Comparison of ENCODE assay signal across 17 cellular contexts in the genomic region with DNA sequence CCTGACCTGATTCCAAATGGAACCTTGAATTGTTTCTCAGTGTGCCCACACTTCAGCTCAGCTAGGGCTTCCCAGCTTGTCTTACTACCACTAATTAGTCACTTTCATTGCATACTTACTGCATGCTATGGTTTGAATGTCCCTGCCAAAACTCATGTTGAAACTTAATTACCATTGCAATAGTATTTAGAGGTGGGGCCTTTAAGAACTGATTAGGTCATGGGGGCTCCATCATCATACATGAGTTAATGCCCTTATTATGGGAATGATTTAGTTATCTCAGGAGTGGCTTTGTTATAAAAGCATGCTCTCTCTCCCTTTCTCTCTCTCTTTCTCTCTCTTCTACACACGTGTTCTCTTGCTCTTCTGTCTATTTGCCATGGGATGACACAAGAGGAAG.
"Had no signal": no experiment of that assay in that cellular context is flagged by ENCODE, and none has a peak within 500 bp of the region (broad histone marks: within the 10 kb centered on the region; RNA-seq: fewer than 3 reads in every experiment).

No MANE protein-coding gene starts in this region.

- H3K9me3 Mint-ChIP-seq: nephron progenitor cell had no signal

- H3K27ac Mint-ChIP-seq: naive thymus-derived CD4-positive, alpha-beta T cell; nephron progenitor cell had no signal

- H3K4me1 ChIP-seq: esophagus muscularis mucosa, gastrocnemius medialis, uterus had no signal

- H3K4me3 ChIP-seq: dorsolateral prefrontal cortex, esophagus muscularis mucosa, gastrocnemius medialis, heart right ventricle, tibial artery, upper lobe of left lung, uterus had no signal

- H3K36me3 ChIP-seq: esophagus muscularis mucosa, gastrocnemius medialis, heart right ventricle, tibial artery, upper lobe of left lung, uterus had no signal

- H3K4me1 Mint-ChIP-seq: naive thymus-derived CD4-positive, alpha-beta T cell had no signal

- H3K4me3 Mint-ChIP-seq: naive thymus-derived CD4-positive, alpha-beta T cell; nephron progenitor cell had no signal

- H3K27ac ChIP-seq: dorsolateral prefrontal cortex, esophagus muscularis mucosa, gastrocnemius medialis, heart right ventricle, tibial artery, upper lobe of left lung, uterus had no signal

- FAIRE-seq: islet of Langerhans, small intestine had no signal

- DNase-seq: cortex of kidney; dorsolateral prefrontal cortex; effector CD8-positive, alpha-beta T cell; gastrocnemius medialis; heart right ventricle; hypothalamus; kidney glomerular epithelial cell; naive thymus-derived CD4-positive, alpha-beta T cell; nephron progenitor cell; small intestine; stimulated activated CD4-positive, alpha-beta T cell treated with anti-CD3 and anti-CD28 coated beads, Interleukin-12 subunit alpha, Interleukin-12 subunit beta, amount 100 ng/mL, for 4 hours; stimulated activated naive CD4-positive, alpha-beta T cell treated with Interleukin-2 at 50 U/mL for 16 hours; tibial artery; upper lobe of left lung; uterus had no signal

- H3K36me3 Mint-ChIP-seq: naive thymus-derived CD4-positive, alpha-beta T cell had no signal

- ATAC-seq: gastrocnemius medialis; heart right ventricle; naive thymus-derived CD4-positive, alpha-beta T cell had no signal

- H3K27me3 ChIP-seq: dorsolateral prefrontal cortex, esophagus muscularis mucosa, gastrocnemius medialis, heart right ventricle, tibial artery, upper lobe of left lung, uterus had no signal

- H3K9me3 ChIP-seq: esophagus muscularis mucosa, gastrocnemius medialis, tibial artery, upper lobe of left lung, uterus had no signal
